In the genomic region with DNA sequence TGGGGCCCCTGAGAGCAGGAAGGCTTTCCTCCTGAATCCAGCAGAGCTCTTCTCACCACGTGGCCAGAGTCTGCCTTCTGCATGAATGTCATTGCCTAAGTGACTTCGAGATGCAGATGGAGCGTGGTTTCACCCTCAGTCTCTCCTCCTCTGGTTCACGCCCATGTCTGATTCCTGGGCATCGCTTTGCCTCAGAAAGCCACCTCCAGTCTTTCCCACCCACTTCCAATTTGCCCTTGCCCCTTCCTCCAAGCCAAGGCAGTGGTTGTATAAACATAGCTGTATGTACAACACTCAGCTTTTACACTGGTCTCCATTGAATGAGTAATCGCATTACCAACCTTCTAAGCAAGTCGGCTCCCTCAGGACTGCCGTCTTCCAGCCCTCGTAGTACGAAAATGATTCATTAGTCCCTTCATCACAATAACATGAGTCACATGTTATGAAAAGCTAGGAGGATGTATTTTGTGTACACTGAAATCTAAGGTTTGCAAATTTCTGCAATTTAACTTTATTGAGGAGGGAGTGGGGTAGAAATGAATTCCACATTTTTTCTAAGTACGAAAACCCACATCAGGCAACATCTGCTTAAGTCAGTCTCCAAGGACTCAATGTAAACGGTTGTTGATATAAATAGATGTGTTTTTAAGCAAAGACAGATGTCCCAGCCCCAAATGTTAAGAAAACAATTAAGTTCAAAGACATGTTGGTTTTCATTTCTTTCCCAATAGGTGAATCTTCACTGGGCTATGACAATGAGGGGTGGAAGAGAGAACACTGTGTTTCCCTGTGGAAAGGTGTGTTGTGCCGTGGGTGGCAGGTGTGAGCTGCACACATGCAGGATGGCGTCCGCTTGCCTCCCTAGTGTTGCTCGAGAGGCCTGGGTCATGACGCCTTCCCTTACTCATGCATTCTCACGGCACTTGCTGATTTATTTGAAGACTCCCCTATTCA, we compare ENCODE assay signal across 8 cellular contexts. TPM values are rescaled to one million over a fixed set of nuclear protein-coding genes. Genes with fewer than 3 reads are reported as not detected.
DNase-seq lines count a peak whose midpoint lies in the region; ATAC-seq and TF ChIP-seq lines count a peak whose summit lies in the region.

No MANE protein-coding gene starts in this region.

- H3K9me3 ChIP-seq in SK-N-SH: no peaks in the 10 kb centered on the region
- peaks cover 0 to 2% (median 0%) of the 10 kb centered on the region in 3 donors for H3K9me3 ChIP-seq in gastroesophageal sphincter
- H3K9me3 ChIP-seq in CD8-positive, alpha-beta T cell (ENCODE audit: low read length): no peaks in the 10 kb centered on the region

- no peak for DNase-seq in activated CD8-positive, alpha-beta memory T cell treated with anti-CD3 and anti-CD28 coated beads, Interleukin-2, amount 10 ng/mL, durations not matched to agents 7 days and 5 days
- no peak for DNase-seq in activated CD8-positive, alpha-beta memory T cell treated with anti-CD3 and anti-CD28 coated beads, Interleukin-2, amount 50 U/mL, for 4 hours
- no peak for DNase-seq in SK-N-SH
- peak; percentile 95 for DNase-seq in stromal cell of bone marrow (ENCODE audit: low read depth)
- DNase-seq in SK-N-DZ (ENCODE audit: low spot score): no peak
- DNase-seq in GM10266 (ENCODE audit: extremely low spot score): no peak
- no peak for DNase-seq in CD8-positive, alpha-beta T cell

- H3K9me3 Mint-ChIP-seq in activated CD8-positive, alpha-beta memory T cell treated with anti-CD3 and anti-CD28 coated beads, Interleukin-2, amount 10 ng/mL, durations not matched to agents 7 days and 5 days (ENCODE audit: low read depth): no peaks in the 10 kb centered on the region
- H3K9me3 Mint-ChIP-seq in CD8-positive, alpha-beta T cell: no peaks in the 10 kb centered on the region

- H3K4me3 ChIP-seq in SK-N-SH (ENCODE audit: low read depth in 2 of 2, low read length in 1 of 2) (no peak overlapping the region), gastroesophageal sphincter (no peak overlapping the region)
- no peak overlapping the region for H3K4me3 ChIP-seq in CD8-positive, alpha-beta T cell (ENCODE audit: low read depth, low read length)

- WGBS in SK-N-SH (ENCODE audit: low lambda C conversion rate): 50% methylated on average over 18 of the region's 18 CpGs
- 52 to 71% methylated on average over 12 to 15 of the region's 18 CpGs for WGBS in gastroesophageal sphincter (ENCODE audit: low coverage in 1 of 2), 2 donors

- peaks cover 21% of the 10 kb centered on the region for H3F3A ChIP-seq in SK-N-SH (replicated peaks; ENCODE audit: insufficient read depth)

- TF ChIP-seq CTCF in SK-N-SH (IDR thresholded peaks at IDR 0.05) (no peak), gastroesophageal sphincter (IDR thresholded peaks at IDR 0.05) (no peak), GM10266 (IDR thresholded peaks at IDR 0.05; ENCODE audit: control insufficient read depth, insufficient read depth, low read depth, missing control alignments) (no peak)
- no peak for TF ChIP-seq CTCF in CD8-positive, alpha-beta T cell (IDR thresholded peaks at IDR 0.05)

- no peak overlapping the region for H3K4me3 Mint-ChIP-seq in activated CD8-positive, alpha-beta memory T cell treated with anti-CD3 and anti-CD28 coated beads, Interleukin-2, amount 10 ng/mL, durations not matched to agents 7 days and 5 days
- no peak overlapping the region for H3K4me3 Mint-ChIP-seq in CD8-positive, alpha-beta T cell

- H3K36me3 ChIP-seq in SK-N-SH (replicated peaks in 1 of 2; ENCODE audit: control insufficient read depth in 1 of 2, insufficient read depth in 2 of 2, low read length in 1 of 2): no peaks in the 10 kb centered on the region
- H3K36me3 ChIP-seq in gastroesophageal sphincter: no peaks in the 10 kb centered on the region
- H3K36me3 ChIP-seq in CD8-positive, alpha-beta T cell (ENCODE audit: insufficient read depth, low read length): no peaks in the 10 kb centered on the region

- H4K20me1 ChIP-seq in SK-N-SH (ENCODE audit: insufficient read depth): no peaks in the 10 kb centered on the region

- H3K9ac ChIP-seq in SK-N-SH: peak overlapping the region; percentile 30; the same call in 1 of the 2 replicates

- H3K4me1 ChIP-seq in SK-N-SH (ENCODE audit: control insufficient read depth in 1 of 2, insufficient read depth in 2 of 2, low read depth in 1 of 2, low read length in 1 of 2) (peaks cover 24 to 31% of the 10 kb centered on the region in 2 experiments), gastroesophageal sphincter (peaks cover 0 to 36% (median 0%) of the 10 kb centered on the region in 3 donors)
- peaks cover 3% of the 10 kb centered on the region for H3K4me1 ChIP-seq in CD8-positive, alpha-beta T cell (ENCODE audit: insufficient read depth, low read length)

- POLR2A ChIA-PET in SK-N-SH (lab: Yijun Ruan, JAX): no interaction called here
- POLR2A ChIA-PET in CD8-positive, alpha-beta T cell (lab: Charles Lee): interaction anchor here (0.6 kb wide), 1 partner anchor 38 kb away, joined by 3 read pairs; no protein-coding TSS in a partner anchor

- H3K27me3 ChIP-seq in SK-N-SH (ENCODE audit: insufficient read depth) (no peaks in the 10 kb centered on the region), gastroesophageal sphincter (no peaks in the 10 kb centered on the region)
- H3K27me3 ChIP-seq in CD8-positive, alpha-beta T cell (ENCODE audit: insufficient read depth, low read length): no peaks in the 10 kb centered on the region

- intact Hi-C loops in CD8-positive, alpha-beta T cell (cut with DNase I, micrococcal nuclease): no loop called here

- H3K79me2 ChIP-seq in SK-N-SH (ENCODE audit: insufficient read depth): no peaks in the 10 kb centered on the region

- ATAC-seq in activated CD8-positive, alpha-beta memory T cell treated with anti-CD3 and anti-CD28 coated beads, Interleukin-2, amount 10 ng/mL, durations not matched to agents 7 days and 5 days: peak; percentile 24
- peak; percentile 86 for ATAC-seq in gastroesophageal sphincter
- ATAC-seq in CD8-positive, alpha-beta T cell: no peak

- TF ChIP-seq EP300 in SK-N-SH (IDR thresholded peaks at IDR 0.05; ENCODE audit: borderline replicate concordance in 1 of 2, low read depth in 1 of 2, low read length in 1 of 2) (peak in 1 of 2 experiments; percentile 68; a peak in 1 of 4 replicates), gastroesophageal sphincter (IDR thresholded peaks at IDR 0.05) (no peak)

- peak overlapping the region; percentile 45 for H3K4me2 ChIP-seq in SK-N-SH

- H3K27ac ChIP-seq in SK-N-SH (ENCODE audit: low read depth in 2 of 2, low read length in 1 of 2) (peak overlapping the region; percentile 2 to 83; a peak in 3 of 4 replicates), gastroesophageal sphincter (peak overlapping the region in 2 of 4 donors; percentile 24 to 34)
- H3K27ac ChIP-seq in CD8-positive, alpha-beta T cell (ENCODE audit: low read depth, low read length): no peak overlapping the region

- TF ChIP-seq RAD21 in SK-N-SH (IDR thresholded peaks at IDR 0.05; ENCODE audit: low read length): no peak

- TF ChIP-seq POLR2A in gastroesophageal sphincter (IDR thresholded peaks at IDR 0.05): no peak

- H3K36me3 Mint-ChIP-seq in activated CD8-positive, alpha-beta memory T cell treated with anti-CD3 and anti-CD28 coated beads, Interleukin-2, amount 10 ng/mL, durations not matched to agents 7 days and 5 days: peaks cover 12% of the 10 kb centered on the region
- H3K36me3 Mint-ChIP-seq in CD8-positive, alpha-beta T cell: no peaks in the 10 kb centered on the region

- H3K27me3 Mint-ChIP-seq in activated CD8-positive, alpha-beta memory T cell treated with anti-CD3 and anti-CD28 coated beads, Interleukin-2, amount 10 ng/mL, durations not matched to agents 7 days and 5 days: no peaks in the 10 kb centered on the region
- peaks cover 4% of the 10 kb centered on the region for H3K27me3 Mint-ChIP-seq in CD8-positive, alpha-beta T cell (ENCODE audit: low read depth)

- H3K27ac Mint-ChIP-seq in activated CD8-positive, alpha-beta memory T cell treated with anti-CD3 and anti-CD28 coated beads, Interleukin-2, amount 10 ng/mL, durations not matched to agents 7 days and 5 days: no peak overlapping the region
- H3K27ac Mint-ChIP-seq in CD8-positive, alpha-beta T cell: no peak overlapping the region

- H3K9me2 ChIP-seq in SK-N-SH: no peaks in the 10 kb centered on the region

- peak overlapping the region; percentile 2; the same call in 1 of the 2 replicates for H2AFZ ChIP-seq in SK-N-SH (ENCODE audit: low read depth)

- CTCF ChIA-PET in activated CD8-positive, alpha-beta memory T cell treated with anti-CD3 and anti-CD28 coated beads, Interleukin-2, amount 10 ng/mL, durations not matched to agents 7 days and 5 days (lab: Charles Lee): no interaction called here
- CTCF ChIA-PET in SK-N-SH (lab: Yijun Ruan, JAX): interaction anchor here (1.3 kb wide), 1 partner anchor 353 kb away, joined by 3 read pairs; no protein-coding TSS in a partner anchor
- CTCF ChIA-PET in CD8-positive, alpha-beta T cell (lab: Charles Lee): no interaction called here

- peaks cover 48% of the 10 kb centered on the region for H3K4me1 Mint-ChIP-seq in activated CD8-positive, alpha-beta memory T cell treated with anti-CD3 and anti-CD28 coated beads, Interleukin-2, amount 10 ng/mL, durations not matched to agents 7 days and 5 days
- peaks cover 20% of the 10 kb centered on the region for H3K4me1 Mint-ChIP-seq in CD8-positive, alpha-beta T cell (ENCODE audit: low read depth)

TF ChIP-seq in SK-N-SH, 30 proteins besides CTCF, POLR2A, EP300 and RAD21 (continues in another document):
- TF ChIP-seq MXI1 (IDR thresholded peaks at IDR 0.05; ENCODE audit: low read depth, low read length) (no peak), FOSL2 (IDR thresholded peaks at IDR 0.05; ENCODE audit: borderline replicate concordance, low read depth) (peak; percentile 96), TCF12 (IDR thresholded peaks at IDR 0.05) (peak; percentile 58; the same call in 1 of the 2 replicates), JUND (IDR thresholded peaks at IDR 0.05) (peak; percentile 91), ELF1 (IDR thresholded peaks at IDR 0.05) (no peak)
- TF ChIP-seq, protein P1, sequence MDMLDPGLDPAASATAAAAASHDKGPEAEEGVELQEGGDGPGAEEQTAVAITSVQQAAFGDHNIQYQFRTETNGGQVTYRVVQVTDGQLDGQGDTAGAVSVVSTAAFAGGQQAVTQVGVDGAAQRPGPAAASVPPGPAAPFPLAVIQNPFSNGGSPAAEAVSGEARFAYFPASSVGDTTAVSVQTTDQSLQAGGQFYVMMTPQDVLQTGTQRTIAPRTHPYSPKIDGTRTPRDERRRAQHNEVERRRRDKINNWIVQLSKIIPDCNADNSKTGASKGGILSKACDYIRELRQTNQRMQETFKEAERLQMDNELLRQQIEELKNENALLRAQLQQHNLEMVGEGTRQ (IDR thresholded peaks at IDR 0.05; ENCODE audit: borderline replicate concordance, low read depth, low read length): no peak

RNA-seq across cellular contexts. Expression of a gene that starts 32.3 kb away (rescaled TPM):
- 10 to 100 TPM; 13.0 to 33.5 TPM for total RNA-seq in activated CD8-positive, alpha-beta memory T cell treated with anti-CD3 and anti-CD28 coated beads, Interleukin-2, amount 10 ng/mL, durations not matched to agents 7 days and 5 days
- 14.2 and 16.3 TPM in 2 replicates for polyA plus RNA-seq in SK-N-SH (2012; rRNA removed)
- polyA plus RNA-seq in SK-N-SH (2012; cell fraction: cytosol; rRNA removed): 11.4 and 13.6 TPM in 2 replicates
- 26.5 and 30.4 TPM in 2 replicates for polyA plus RNA-seq in SK-N-SH (2012; cell fraction: nucleus; rRNA removed)
- 100 to 1,000 TPM in 1 of 4 donors, 10 to 100 TPM in 3; 50.9 to 169 (median 63.5) TPM for total RNA-seq in gastroesophageal sphincter
- 9.5 and 10.3 TPM in 2 replicates for polyA plus RNA-seq in SK-N-DZ (2014; cell fraction: cytosol; rRNA removed)
- 8.1 and 8.4 TPM in 2 replicates for polyA plus RNA-seq in SK-N-DZ (2014; cell fraction: nucleus; rRNA removed)
- 10 to 100 TPM in 1 of 2 experiments, 1 to 10 TPM in 1; 8.1 to 10.0 TPM for total RNA-seq in CD8-positive, alpha-beta T cell
